In genomic region chr2:23452853-23453420, GRCh38 we compare ENCODE assay signal across 8 cellular contexts.
DNase-seq lines count a peak whose midpoint lies in the region; ATAC-seq and TF ChIP-seq lines count a peak whose summit lies in the region.

No MANE protein-coding gene starts in this region.

- H3K27me3 Mint-ChIP-seq in activated T-cell treated with anti-CD3 and anti-CD28 coated beads, Interleukin-2, amount 50 U/mL, for 72 hours (ENCODE audit: low read depth) = peaks cover 13% of the 10 kb centered on the region
- peaks cover 4% of the 10 kb centered on the region for H3K27me3 Mint-ChIP-seq in osteocyte (ENCODE audit: unreplicated experiment)

- peak overlapping the region; percentile 37 for H3K27ac ChIP-seq in A673 (ENCODE audit: low read depth, low read length, poor library complexity, severe bottlenecking)

- ATAC-seq in GM19023 (IDR thresholded peaks at IDR 0.05; ENCODE audit: unreplicated experiment) = peak; percentile 44
- ATAC-seq in HG03460 (IDR thresholded peaks at IDR 0.05; ENCODE audit: unreplicated experiment) = peak; percentile 51
- ATAC-seq in activated T-cell treated with anti-CD3 and anti-CD28 coated beads, Interleukin-2, amount 50 U/mL, for 72 hours (replicated peaks in 1 of 2) = peak; percentile 87 to 88
- ATAC-seq in SK-N-SH treated with all-trans-retinoic acid at 6 μM for 48 hours = no peak
- ATAC-seq in left colon = no peak
- ATAC-seq in GM18519 (IDR thresholded peaks at IDR 0.05; ENCODE audit: low FRiP score, unreplicated experiment) = no peak

- POLR2A ChIA-PET in A673 (lab: Charles Lee; ENCODE audit: low non-redundant PET) = no interaction called here

- CTCF ChIA-PET in A673 (lab: Charles Lee) = no interaction called here

- no peaks in the 10 kb centered on the region for H3K9me3 Mint-ChIP-seq in activated T-cell treated with anti-CD3 and anti-CD28 coated beads, Interleukin-2, amount 50 U/mL, for 72 hours
- H3K9me3 Mint-ChIP-seq in osteocyte (ENCODE audit: unreplicated experiment) = no peaks in the 10 kb centered on the region

- TF ChIP-seq CTCF in A673 (conservative IDR thresholded peaks at IDR 0.05; ENCODE audit: low read depth, low read length) = no peak
- no peak for TF ChIP-seq CTCF in osteocyte (IDR thresholded peaks at IDR 0.05)

- H3K4me3 Mint-ChIP-seq in activated T-cell treated with anti-CD3 and anti-CD28 coated beads, Interleukin-2, amount 50 U/mL, for 72 hours = peak overlapping the region; percentile 32 to 73
- no peak overlapping the region for H3K4me3 Mint-ChIP-seq in osteocyte (ENCODE audit: unreplicated experiment)

- peak; percentile 42 for DNase-seq in A673 (ENCODE audit: low spot score)
- DNase-seq in activated T-cell treated with anti-CD3 and anti-CD28 coated beads, Interleukin-2, amount 50 U/mL, for 72 hours = peak; percentile 19 to 41
- DNase-seq in osteocyte (ENCODE audit: extremely low spot score, unreplicated experiment) = peak; percentile 44
- DNase-seq in left colon = no peak

- H3K4me3 ChIP-seq in A673 (ENCODE audit: low read depth, low read length, poor library complexity, severe bottlenecking) = no peak overlapping the region

- H3K4me1 Mint-ChIP-seq in activated T-cell treated with anti-CD3 and anti-CD28 coated beads, Interleukin-2, amount 50 U/mL, for 72 hours (ENCODE audit: low read depth) = peaks cover 40% of the 10 kb centered on the region
- peaks cover 17% of the 10 kb centered on the region for H3K4me1 Mint-ChIP-seq in osteocyte (ENCODE audit: unreplicated experiment)

- H3K9me3 ChIP-seq in A673 (ENCODE audit: low read depth, low read length, poor library complexity, severe bottlenecking) = no peaks in the 10 kb centered on the region

- no peaks in the 10 kb centered on the region for H3K36me3 ChIP-seq in A673 (ENCODE audit: insufficient read depth, low read length, poor library complexity, severe bottlenecking)

- intact Hi-C loops in A673 (cut with micrococcal nuclease; ENCODE audit: unreplicated experiment) = no loop called here
- intact Hi-C loops in left colon (cut with DNase I, micrococcal nuclease) = no loop called here

- no peaks in the 10 kb centered on the region for H3K27me3 ChIP-seq in A673 (replicated peaks; ENCODE audit: insufficient read depth, low read depth, low read length, poor library complexity)

- H3K36me3 Mint-ChIP-seq in activated T-cell treated with anti-CD3 and anti-CD28 coated beads, Interleukin-2, amount 50 U/mL, for 72 hours (ENCODE audit: insufficient read depth in 2 of 2) = no peaks in the 10 kb centered on the region
- H3K36me3 Mint-ChIP-seq in osteocyte (ENCODE audit: unreplicated experiment) = no peaks in the 10 kb centered on the region

- no TSS peak for BruUV-seq in A673 (replicated peaks; lab: Mats Ljungman, UMichigan)

- H3K4me1 ChIP-seq in A673 (ENCODE audit: insufficient read depth, low read length, poor library complexity, severe bottlenecking) = peaks cover 12% of the 10 kb centered on the region

- H3K27ac Mint-ChIP-seq in activated T-cell treated with anti-CD3 and anti-CD28 coated beads, Interleukin-2, amount 50 U/mL, for 72 hours = no peak overlapping the region
- peak overlapping the region; percentile 34 for H3K27ac Mint-ChIP-seq in osteocyte (ENCODE audit: unreplicated experiment)

TF ChIP-seq in SK-N-SH treated with all-trans-retinoic acid at 6 μM for 48 hours, 23 proteins besides CTCF, POLR2A, EP300 and RAD21:
- TF ChIP-seq ARNTL (CRISPR knock-in tag; IDR thresholded peaks at IDR 0.05; ENCODE audit: borderline replicate concordance, low read depth) (no peak), ZFP30 (CRISPR knock-in tag; IDR thresholded peaks at IDR 0.05) (no peak), RARB (CRISPR knock-in tag; IDR thresholded peaks at IDR 0.05) (no peak), ZNF8 (CRISPR knock-in tag; IDR thresholded peaks at IDR 0.05) (no peak), TCF4 (CRISPR knock-in tag; IDR thresholded peaks at IDR 0.05; ENCODE audit: borderline replicate concordance) (no peak), BACH2 (CRISPR knock-in tag; IDR thresholded peaks at IDR 0.05; ENCODE audit: borderline replicate concordance) (no peak), ZC3H10 (CRISPR knock-in tag; IDR thresholded peaks at IDR 0.05) (no peak), OSR1 (CRISPR knock-in tag; IDR thresholded peaks at IDR 0.05) (no peak), ISL1 (CRISPR knock-in tag; IDR thresholded peaks at IDR 0.05) (no peak), CSDC2 (CRISPR knock-in tag; IDR thresholded peaks at IDR 0.05) (no peak), GLIS3 (CRISPR knock-in tag; IDR thresholded peaks at IDR 0.05) (no peak), ZNF565 (CRISPR knock-in tag; conservative IDR thresholded peaks at IDR 0.05; ENCODE audit: low read depth) (no peak), POU6F1 (CRISPR knock-in tag; IDR thresholded peaks at IDR 0.05; ENCODE audit: borderline replicate concordance, low read depth) (no peak)
- TF ChIP-seq, protein P1, sequence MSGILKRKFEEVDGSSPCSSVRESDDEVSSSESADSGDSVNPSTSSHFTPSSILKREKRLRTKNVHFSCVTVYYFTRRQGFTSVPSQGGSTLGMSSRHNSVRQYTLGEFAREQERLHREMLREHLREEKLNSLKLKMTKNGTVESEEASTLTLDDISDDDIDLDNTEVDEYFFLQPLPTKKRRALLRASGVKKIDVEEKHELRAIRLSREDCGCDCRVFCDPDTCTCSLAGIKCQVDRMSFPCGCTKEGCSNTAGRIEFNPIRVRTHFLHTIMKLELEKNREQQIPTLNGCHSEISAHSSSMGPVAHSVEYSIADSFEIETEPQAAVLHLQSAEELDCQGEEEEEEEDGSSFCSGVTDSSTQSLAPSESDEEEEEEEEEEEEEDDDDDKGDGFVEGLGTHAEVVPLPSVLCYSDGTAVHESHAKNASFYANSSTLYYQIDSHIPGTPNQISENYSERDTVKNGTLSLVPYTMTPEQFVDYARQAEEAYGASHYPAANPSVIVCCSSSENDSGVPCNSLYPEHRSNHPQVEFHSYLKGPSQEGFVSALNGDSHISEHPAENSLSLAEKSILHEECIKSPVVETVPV (CRISPR knock-in tag; IDR thresholded peaks at IDR 0.05) = no peak

Comparison
In these comparisons a context has a peak if more than half of its experiments do, and no peak if none do; other contexts are left out.
1. DNase-seq: peak in A673 (single experiment), activated T-cell treated with anti-CD3 and anti-CD28 coated beads, Interleukin-2, amount 50 U/mL, for 72 hours (2 of 2) and osteocyte (single experiment); none in left colon (0 of 2).
2. ATAC-seq: peak in GM19023 (single experiment), HG03460 (single experiment) and activated T-cell treated with anti-CD3 and anti-CD28 coated beads, Interleukin-2, amount 50 U/mL, for 72 hours (2 of 2); none in SK-N-SH treated with all-trans-retinoic acid at 6 μM for 48 hours (single experiment), left colon (single experiment) and GM18519 (single experiment).